In genomic region chr1:27358038-27358927, GRCh38 we compare ENCODE assay signal across 2 cellular contexts.
TF ChIP-seq lines count a peak whose summit lies in the region.

No MANE protein-coding gene starts in this region.

TF ChIP-seq in GM23338, 12 proteins besides CTCF, POLR2A, EP300 and RAD21:
- TF ChIP-seq STAT1 (IDR thresholded peaks at IDR 0.05; ENCODE audit: unreplicated experiment): no peak
- TF ChIP-seq EZH2 (IDR thresholded peaks at IDR 0.05; ENCODE audit: low read depth, unreplicated experiment): no peak
- TF ChIP-seq POLR2AphosphoS5 (IDR thresholded peaks at IDR 0.05; ENCODE audit: low read depth): no peak
- no peak for TF ChIP-seq ETS1 (IDR thresholded peaks at IDR 0.05)

TF ChIP-seq in WTC11, 78 proteins besides CTCF, POLR2A, EP300 and RAD21:
- TF ChIP-seq PRDM15 (CRISPR knock-in tag; IDR thresholded peaks at IDR 0.05): peak; percentile 72
- no peak for TF ChIP-seq ZBTB43 (CRISPR knock-in tag; IDR thresholded peaks at IDR 0.05)
TF ChIP-seq in WTC11: peak in this region for 1.
